ENCODE assay signal across 8 cellular contexts in genomic region chr1:95233737-95234493, GRCh38. TPM values are rescaled to one million over a fixed set of nuclear protein-coding genes. Genes with fewer than 3 reads are reported as not detected.
A peak's percentile ranks its signal among the peaks of the same experiment; 100 is the strongest.
DNase-seq lines count a peak whose midpoint lies in the region; ATAC-seq and TF ChIP-seq lines count a peak whose summit lies in the region.

TSS of gene RWDD3 (plus strand) at chr1:95234210. CDS start at chr1:95234231, 21 bp downstream.

- peak; percentile 94 for ATAC-seq in CD4-positive, alpha-beta T cell (ENCODE audit: poor library complexity)
- peak; percentile 94 for ATAC-seq in GM19351 (IDR thresholded peaks at IDR 0.05; ENCODE audit: unreplicated experiment)
- peak; percentile 98 for ATAC-seq in HG03520 (IDR thresholded peaks at IDR 0.05; ENCODE audit: unreplicated experiment)

- H3K9me3 ChIP-seq in CD4-positive, alpha-beta T cell (ENCODE audit: control insufficient read depth, low read length), result no peaks in the 10 kb centered on the region

- TF ChIP-seq CTCF in CD4-positive, alpha-beta T cell (IDR thresholded peaks at IDR 0.05), result peak; percentile 78
- TF ChIP-seq CTCF in lower leg skin (IDR thresholded peaks at IDR 0.05), result no peak

- peaks cover 26% of the 10 kb centered on the region for H3K36me3 Mint-ChIP-seq in CD4-positive, alpha-beta T cell (ENCODE audit: low read depth)

- H3K27me3 ChIP-seq in CD4-positive, alpha-beta T cell (ENCODE audit: control insufficient read depth, insufficient read depth, low read length), result no peaks in the 10 kb centered on the region

- 1% methylated on average over 21 to 25 of the region's 71 CpGs for WGBS in lower leg skin, 2 donors

- peaks cover 51% of the 10 kb centered on the region for H3K4me1 Mint-ChIP-seq in CD4-positive, alpha-beta T cell (ENCODE audit: low read depth)

- H3K4me3 ChIP-seq in lower leg skin (ENCODE audit: low read depth, poor library complexity, severe bottlenecking), result peak within 1 kb of the TSS; percentile 34

- peak; percentile 82 to 95 (median 92) for DNase-seq in CD4-positive, alpha-beta T cell
- DNase-seq in NCI-H748 treated with DMSO at 0.1 percent for 48 hours (lab: John Stamatoyannopoulos, UW) (peak; percentile 25), dermis microvascular lymphatic vessel endothelial cell (ENCODE audit: low read depth in 2 of 2) (peak; percentile 34 to 85), lower leg skin (ENCODE audit: low spot score in 2 of 2) (peak; percentile 92 to 98)
- peak; percentile 92 for DNase-seq in activated CD4-positive, alpha-beta T cell treated with anti-CD3 and anti-CD28 coated beads, Interleukin-2, amount 50 U/mL, for 48 hours
- peak; percentile 89 to 92 for DNase-seq in stimulated activated CD4-positive, alpha-beta T cell treated with anti-CD3 and anti-CD28 coated beads, Interleukin-4, amount 100 ng/mL, for 48 hours (ENCODE audit: low read depth in 2 of 2)

- TF ChIP-seq POLR2A in lower leg skin (IDR thresholded peaks at IDR 0.05), result peak in 1 of 2 donors; percentile 33

- H3K4me3 Mint-ChIP-seq in CD4-positive, alpha-beta T cell, result peak within 1 kb of the TSS; percentile 95

- no peaks in the 10 kb centered on the region for H3K9me3 Mint-ChIP-seq in CD4-positive, alpha-beta T cell

- intact Hi-C loops in CD4-positive, alpha-beta T cell (cut with DNase I, micrococcal nuclease), result loop anchor here (1.0 to 10.0 kb wide), 7 partner anchors 147 to 1887 kb away; partner anchors contain the start of genes ALG14 (in 2 of the 2), ABCD3 (in 1 of the 2) and DR1 (in 1 of the 2)
- intact Hi-C loops in lower leg skin (cut with DNase I; ENCODE audit: low total_unique reads), result loop anchor here (5.0 kb wide), 1 partner anchor 192 kb away; no protein-coding TSS in a partner anchor

- peak within 1 kb of the TSS; percentile 33 for H3K27ac ChIP-seq in CD4-positive, alpha-beta T cell (ENCODE audit: low read depth, low read length)

- H3K27ac Mint-ChIP-seq in CD4-positive, alpha-beta T cell, result peak within 1 kb of the TSS; percentile 86

- H3K27me3 Mint-ChIP-seq in CD4-positive, alpha-beta T cell, result peaks cover 22% of the 10 kb centered on the region

- POLR2A ChIA-PET in CD4-positive, alpha-beta T cell (lab: Charles Lee), result interaction anchor here (0.6 to 2.6 kb wide), 16 partner anchors 10 to 1494 kb away, joined by 3 to 56 read pairs (median 4); partner anchors contain the start of genes ABCD3, ALG14, DNTTIP2 and TLCD4

- CTCF ChIA-PET in CD4-positive, alpha-beta T cell (lab: Charles Lee), result interaction anchor here (0.7 to 2.1 kb wide), 20 partner anchors 8 to 816 kb away, joined by 3 to 26 read pairs (median 4); partner anchors contain the start of genes ALG14, CNN3 and TLCD4

RNA-seq across cellular contexts. Expression of gene RWDD3, which starts in this region (rescaled TPM):
- 10 to 100 TPM; 14.3 to 14.5 TPM for total RNA-seq in CD4-positive, alpha-beta T cell
- total RNA-seq in dermis microvascular lymphatic vessel endothelial cell (11.6 and 15.0 TPM in 2 replicates), lower leg skin (10 to 100 TPM in 2 of 4 donors, 1 to 10 TPM in 2; 5.9 to 16.2 (median 10.8) TPM)

Comparison
In these comparisons a context has a peak if more than half of its experiments do, and no peak if none do; other contexts are left out.
1. Peak in every context shown above with its lines: DNase-seq, ATAC-seq, H3K4me3 ChIP-seq and H3K27ac ChIP-seq.
2. DNase-seq: peak in every context shown above with its lines; median percentile 95 in lower leg skin; 92 in activated CD4-positive, alpha-beta T cell treated with anti-CD3 and anti-CD28 coated beads, Interleukin-2, amount 50 U/mL, for 48 hours; 92 in CD4-positive, alpha-beta T cell; 90 in stimulated activated CD4-positive, alpha-beta T cell treated with anti-CD3 and anti-CD28 coated beads, Interleukin-4, amount 100 ng/mL, for 48 hours; 60 in dermis microvascular lymphatic vessel endothelial cell; 25 in NCI-H748 treated with DMSO at 0.1 percent for 48 hours.